Comparison of ENCODE assay signal across 15 cellular contexts in the genomic region with DNA sequence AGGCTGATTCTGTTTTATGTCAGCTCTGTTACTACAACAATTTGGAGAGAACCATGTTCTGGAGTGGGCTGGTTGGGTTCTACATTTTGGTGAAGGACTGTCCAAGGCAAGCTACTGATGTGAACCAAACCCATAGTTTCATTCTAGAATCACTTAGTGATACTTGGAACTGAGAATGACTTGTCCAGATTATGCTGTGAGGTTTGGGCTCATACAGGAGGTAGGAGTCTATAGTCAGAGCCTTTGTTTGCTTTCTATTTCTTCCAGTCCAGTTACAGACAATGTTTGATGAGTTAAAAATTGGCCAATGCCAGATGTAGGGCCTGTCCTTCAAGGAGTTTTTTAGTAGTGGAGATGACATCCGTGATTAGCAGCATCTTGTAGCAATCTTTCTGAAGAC.
DNase-seq lines count a peak whose midpoint lies in the region; ATAC-seq and FAIRE-seq lines count a peak whose summit lies in the region.
"Had no signal": no experiment of that assay in that cellular context is flagged by ENCODE, and none has a peak within 500 bp of the region (broad histone marks: within the 10 kb centered on the region; RNA-seq: fewer than 3 reads in every experiment).

No MANE protein-coding gene starts in this region.

- FAIRE-seq in HTR-8/SVneo (lab: Jason Lieb, UNC) = peak; percentile 23

- DNase-seq in HTR-8/SVneo (ENCODE audit: insufficient read length, low spot score) (no peak), NCI-H1417 treated with DMSO at 0.1 percent for 48 hours (lab: John Stamatoyannopoulos, UW) (no peak), HT-29 (ENCODE audit: low spot score) (no peak), medulla oblongata (ENCODE audit: extremely low spot score) (no peak), NCI-H2171 (lab: John Stamatoyannopoulos, UW) (no peak)
- DNase-seq: effector CD8-positive, alpha-beta T cell; foreskin melanocyte; GF-D8; natural killer cell; NCI-H526; SHP77 treated with DMSO at 0.1 percent for 48 hours had no signal

- ATAC-seq in GM18520 (IDR thresholded peaks at IDR 0.05; ENCODE audit: unreplicated experiment) (peak; percentile 63), GM19455 (IDR thresholded peaks at IDR 0.05; ENCODE audit: unreplicated experiment) (peak; percentile 59), HG02870 (IDR thresholded peaks at IDR 0.05; ENCODE audit: unreplicated experiment) (peak; percentile 66)
- ATAC-seq: natural killer cell, sciatic nerve had no signal
